ENCODE assay signal across 7 cellular contexts in genomic region chr9:109574061-109574882, GRCh38.
A peak's percentile ranks its signal among the peaks of the same experiment; 100 is the strongest.
DNase-seq lines count a peak whose midpoint lies in the region; ATAC-seq, FAIRE-seq and TF ChIP-seq lines count a peak whose summit lies in the region.

No MANE protein-coding gene starts in this region.

- peak; percentile 23 for FAIRE-seq in G401.6 (lab: Jason Lieb, UNC)

- 0 out of 2 replicates have a peak, but pooled peaks cover 5% of the 10 kb centered on the region for H3K27me3 ChIP-seq in HCT116 (ENCODE audit: insufficient read depth, low read length)

- no peak overlapping the region for H2AFZ ChIP-seq in HCT116 (ENCODE audit: low read depth, low read length, poor library complexity, severe bottlenecking)

- RAD21 ChIA-PET in HCT116 (lab: Charles Lee; ENCODE audit: low non-redundant PET in 1 of 2, low total read pairs in 2 of 2, uncharacterized antibody in 2 of 2, unreplicated experiment in 2 of 2): interaction anchor here (0.5 to 1.2 kb wide), 4 partner anchors 244 to 604 kb away, joined by 3 to 4 read pairs (median 3); no protein-coding TSS in a partner anchor

- H3K9me2 ChIP-seq in HCT116 (ENCODE audit: insufficient read depth): no peaks in the 10 kb centered on the region

- CTCF ChIA-PET in HCT116 (lab: Charles Lee): interaction anchor here (0.7 to 2.5 kb wide), 12 partner anchors 9 to 1049 kb away, joined by 3 to 29 read pairs (median 4); no protein-coding TSS in a partner anchor

- H3K4me2 ChIP-seq in HCT116 (ENCODE audit: low read length): no peak overlapping the region

- no TSS peak for BruUV-seq in HCT116 (replicated peaks; lab: Mats Ljungman, UMichigan)

- H3K79me2 ChIP-seq in HCT116 (ENCODE audit: insufficient read depth, low read length): no peaks in the 10 kb centered on the region

- H3K36me3 ChIP-seq in HCT116 (ENCODE audit: control insufficient read depth in 1 of 2, insufficient read depth in 2 of 2, low read length in 2 of 2): no peaks in the 10 kb centered on the region

- H3K9ac ChIP-seq in HCT116 (ENCODE audit: low read length): no peak overlapping the region

- intact Hi-C loops in HCT116 (cut with micrococcal nuclease) (loop anchor here (1.0 to 10.0 kb wide), 5 partner anchors 79 to 578 kb away; no protein-coding TSS in a partner anchor), Right ventricle myocardium superior (cut with DNase I) (loop anchor here (2.0 kb wide), 1 partner anchor 243 kb away; no protein-coding TSS in a partner anchor)

- H3K9me3 ChIP-seq in HCT116 (ENCODE audit: control insufficient read depth in 1 of 2, insufficient read depth in 1 of 2, low read depth in 1 of 2, low read length in 2 of 2): no peaks in the 10 kb centered on the region

- H3K4me3 ChIP-seq in HCT116 (replicated peaks in 1 of 2; ENCODE audit: low read depth in 1 of 2, low read length in 2 of 2) (no peak overlapping the region), WI38 (ENCODE audit: low read depth, low read length) (no peak overlapping the region), skeletal muscle cell (ENCODE audit: low read depth, low read length) (no peak overlapping the region)

- TF ChIP-seq POLR2A in HCT116 (IDR thresholded peaks at IDR 0.05; ENCODE audit: borderline replicate concordance, extremely low read depth, insufficient read depth, insufficient read length): no peak

- POLR2A ChIA-PET in HCT116 (lab: Charles Lee): no interaction called here

- no peaks in the 10 kb centered on the region for H3K4me1 ChIP-seq in HCT116 (ENCODE audit: control insufficient read depth in 1 of 2, insufficient read depth in 2 of 2, low read length in 2 of 2)

- peak; percentile 38 for DNase-seq in HCT116 (ENCODE audit: low read depth, low spot score)
- peak; percentile 70 for DNase-seq in NCI-H2107 treated with DMSO at 0.1 percent for 48 hours (lab: John Stamatoyannopoulos, UW; ENCODE audit: unreplicated experiment)
- no peak for DNase-seq in Right ventricle myocardium superior
- peak; percentile 10 for DNase-seq in skeletal muscle cell (ENCODE audit: low read depth)

- no peaks in the 10 kb centered on the region for H4K20me1 ChIP-seq in HCT116 (ENCODE audit: insufficient read depth)

- H3K27ac ChIP-seq in HCT116 (ENCODE audit: low read depth, low read length): no peak overlapping the region

- ATAC-seq in HCT116 (peak; percentile 92), Right ventricle myocardium superior (ENCODE audit: poor library complexity) (peak; percentile 81), HG03565 (IDR thresholded peaks at IDR 0.05; ENCODE audit: unreplicated experiment) (no peak)

- TF ChIP-seq CTCF in HCT116 (IDR thresholded peaks at IDR 0.05 in 2 of 3, conservative IDR thresholded peaks at IDR 0.05 in 1 of 3; ENCODE audit: borderline replicate concordance in 1 of 3, insufficient read depth in 1 of 3, low read depth in 2 of 3, low read length in 2 of 3): peak; percentile 58 to 82 (median 72)
- TF ChIP-seq CTCF in WI38 (IDR thresholded peaks at IDR 0.05; ENCODE audit: low read depth, low read length): peak; percentile 42; the same call in 1 of the 2 replicates

- TF ChIP-seq RAD21 in HCT116 (IDR thresholded peaks at IDR 0.05; ENCODE audit: low read depth): peak; percentile 84

TF ChIP-seq in HCT116, 20 proteins besides CTCF, POLR2A, EP300 and RAD21:
- no peak for TF ChIP-seq SP1 (IDR thresholded peaks at IDR 0.05; ENCODE audit: low read depth)
- no peak for TF ChIP-seq EGR1 (IDR thresholded peaks at IDR 0.05; ENCODE audit: low read depth)
- no peak for TF ChIP-seq ZBTB33 (IDR thresholded peaks at IDR 0.05; ENCODE audit: extremely low read depth, insufficient replicate concordance, low read length)
- TF ChIP-seq SIN3A (IDR thresholded peaks at IDR 0.05; ENCODE audit: low read depth): no peak
- no peak for TF ChIP-seq FOSL1 (IDR thresholded peaks at IDR 0.05; ENCODE audit: low read depth)
- TF ChIP-seq YY1 (IDR thresholded peaks at IDR 0.05; ENCODE audit: extremely low read depth, insufficient replicate concordance, low read depth, low read length): no peak
- TF ChIP-seq MAX (IDR thresholded peaks at IDR 0.05): no peak
- TF ChIP-seq TCF7L2 (IDR thresholded peaks at IDR 0.05; ENCODE audit: borderline replicate concordance, extremely low read depth, insufficient read depth, insufficient read length): no peak
- TF ChIP-seq SRF (IDR thresholded peaks at IDR 0.05; ENCODE audit: low read depth): no peak
TF ChIP-seq in HCT116: peak in this region for 0.
